ENCODE assay signal across 8 cellular contexts in the genomic region with DNA sequence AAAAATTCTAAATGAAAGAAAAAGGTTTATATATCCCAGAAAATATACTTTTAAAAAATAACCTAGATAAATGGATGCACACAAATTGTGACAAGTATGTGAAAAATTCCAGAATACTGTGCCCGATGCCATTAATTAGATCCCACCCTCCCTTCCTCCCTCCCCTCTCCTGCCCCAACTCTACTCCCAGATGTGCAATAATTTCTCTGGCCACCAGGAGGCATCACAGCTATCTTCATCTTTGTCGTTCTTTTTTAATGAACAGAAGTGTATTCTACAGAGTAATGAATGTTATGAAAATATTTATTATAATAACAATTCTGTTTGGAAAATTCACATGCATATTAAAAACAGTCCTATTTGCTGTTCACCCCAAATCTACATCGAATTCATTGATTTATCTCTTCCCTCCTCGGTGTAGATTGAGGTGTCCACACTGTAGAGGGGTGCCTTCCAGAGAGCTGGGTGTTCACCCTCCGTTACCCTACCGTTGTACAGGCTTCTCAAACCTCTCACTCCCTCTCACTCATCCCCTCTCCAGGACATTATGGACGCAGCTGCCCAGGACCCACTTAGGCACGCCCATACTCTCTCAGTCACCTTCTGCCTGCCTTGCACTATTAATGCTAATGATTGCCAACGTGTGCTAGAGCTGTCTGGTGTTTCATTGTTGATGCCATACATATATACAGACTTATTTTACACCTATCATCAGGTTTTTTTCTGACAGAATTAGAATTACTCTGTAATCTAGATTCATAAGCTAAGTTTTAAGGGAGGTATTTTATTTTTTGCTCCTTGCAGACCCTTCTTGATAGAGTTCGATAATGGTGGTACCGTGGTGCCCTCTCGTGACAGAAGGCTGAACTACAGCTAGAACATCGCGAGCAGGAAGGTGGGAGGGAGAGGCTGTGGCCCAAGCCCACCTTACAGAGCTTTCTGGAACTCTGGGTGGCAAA.
DNase-seq lines count a peak whose midpoint lies in the region.

No MANE protein-coding gene starts in this region.

- peak overlapping the region; percentile 13 for H3K4me3 ChIP-seq in HAP-1
- H3K4me3 ChIP-seq in adipocyte (ENCODE audit: low read length) = peak overlapping the region; percentile 31
- H3K4me3 ChIP-seq in skeletal muscle cell (ENCODE audit: low read depth, low read length) = peak overlapping the region; percentile 15

- H3K9me3 ChIP-seq in HAP-1 (no peaks in the 10 kb centered on the region), adipocyte (ENCODE audit: control insufficient read depth, low read length) (no peaks in the 10 kb centered on the region)

- in situ Hi-C loops in HAP-1 (cut with MboI; ENCODE audit: low sequenced_read_pairs) = loop anchor here (25.0 kb wide), 2 partner anchors 211 to 511 kb away; no protein-coding TSS in a partner anchor

- peak; percentile 56 for DNase-seq in EH (ENCODE audit: low read depth)
- peak; percentile 74 to 85 for DNase-seq in HAP-1 (ENCODE audit: low spot score in 2 of 2)
- peak; percentile 44 for DNase-seq in NCI-H1105 (lab: John Stamatoyannopoulos, UW)
- peak; percentile 36 for DNase-seq in SW480 (ENCODE audit: low spot score)
- DNase-seq in adipocyte (ENCODE audit: low read depth) = peak; percentile 65
- peak; percentile 19 for DNase-seq in hepatic stellate cell (ENCODE audit: low spot score)
- no peak for DNase-seq in skeletal muscle cell (ENCODE audit: low read depth)
- no peak for DNase-seq in T1000 (lab: John Stamatoyannopoulos, UW)

- H3K4me1 ChIP-seq in HAP-1 = peaks cover 8% of the 10 kb centered on the region
- no peaks in the 10 kb centered on the region for H3K4me1 ChIP-seq in adipocyte (ENCODE audit: control insufficient read depth, insufficient read depth, low read length)

- H3K27me3 ChIP-seq in HAP-1 (ENCODE audit: low read depth) = no peaks in the 10 kb centered on the region
- H3K27me3 ChIP-seq in adipocyte (replicated peaks; ENCODE audit: control insufficient read depth, insufficient read depth, low read length) = peaks cover 10% of the 10 kb centered on the region

- H3K36me3 ChIP-seq in HAP-1 (replicated peaks) (no peaks in the 10 kb centered on the region), adipocyte (ENCODE audit: control insufficient read depth, insufficient read depth, low read length, severe bottlenecking) (no peaks in the 10 kb centered on the region)

- no peak overlapping the region for H3K9ac ChIP-seq in adipocyte (ENCODE audit: low read length)

Comparison
In these comparisons a context has a peak if more than half of its experiments do, and no peak if none do; other contexts are left out.
1. DNase-seq: peak in EH (single experiment), HAP-1 (2 of 2), NCI-H1105 (single experiment), SW480 (single experiment), adipocyte (single experiment) and hepatic stellate cell (single experiment); none in skeletal muscle cell (single experiment) and T1000 (single experiment).
2. Peak in every context shown above with its lines, with median percentiles within 50 percentile points of each other: H3K4me3 ChIP-seq.